In the genomic region with DNA sequence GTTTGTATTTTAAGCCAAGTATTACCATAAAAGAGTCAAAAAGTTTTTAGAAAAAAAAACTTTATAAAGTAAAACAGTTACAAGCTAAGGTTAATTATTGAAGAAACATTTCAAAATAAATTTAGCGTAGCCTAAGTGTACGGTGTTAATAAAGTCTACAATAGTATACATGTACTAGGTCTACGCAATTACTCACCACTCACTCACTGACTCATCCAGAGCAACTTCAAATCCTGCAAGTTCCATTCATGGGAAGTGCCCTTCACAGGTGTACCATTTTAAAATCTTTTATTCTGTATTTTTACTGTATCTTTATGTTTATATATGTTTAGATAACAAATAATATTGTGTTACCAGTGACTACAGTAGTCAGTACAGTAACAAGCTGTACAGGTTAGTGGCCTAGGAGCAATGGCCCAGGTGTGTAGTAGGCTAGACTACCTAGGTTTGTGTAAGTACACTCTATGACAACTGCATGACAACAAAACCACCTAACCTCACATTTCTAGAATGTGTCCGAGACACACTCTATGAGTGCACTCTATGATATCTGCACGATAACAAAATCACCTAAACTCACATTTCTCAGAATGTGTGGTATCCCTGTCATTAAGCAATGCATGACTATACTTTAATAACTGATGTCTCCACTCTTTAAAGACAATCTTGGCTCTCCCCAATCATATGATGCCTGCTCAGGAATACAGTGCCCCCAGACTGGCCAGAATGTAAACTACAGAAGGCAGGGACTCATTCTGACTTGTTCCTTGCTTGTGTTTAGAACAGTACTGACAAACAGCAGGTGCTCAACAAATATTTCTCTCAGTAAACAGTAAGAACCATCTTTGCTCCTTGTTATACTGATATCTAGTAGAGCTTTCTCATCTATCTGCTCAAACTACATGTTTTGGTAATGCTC, we compare ENCODE assay signal across 14 cellular contexts. TPM values are rescaled to one million over a fixed set of nuclear protein-coding genes. Genes with fewer than 3 reads are reported as not detected.
DNase-seq lines count a peak whose midpoint lies in the region; ATAC-seq and TF ChIP-seq lines count a peak whose summit lies in the region.
"Had no signal": no experiment of that assay in that cellular context is flagged by ENCODE, and none has a peak within 500 bp of the region (broad histone marks: within the 10 kb centered on the region; RNA-seq: fewer than 3 reads in every experiment).

No MANE protein-coding gene starts in this region.

- no peaks in the 10 kb centered on the region for H3K9me3 Mint-ChIP-seq in brain
- H3K9me3 Mint-ChIP-seq in HFFc6: no peaks in the 10 kb centered on the region
- H3K9me3 Mint-ChIP-seq: WTC11 had no signal

- no peaks in the 10 kb centered on the region for H3K9me3 ChIP-seq in lower lobe of right lung

- H3K27me3 Mint-ChIP-seq in brain (no peaks in the 10 kb centered on the region), HFFc6 (ENCODE audit: insufficient read depth) (no peaks in the 10 kb centered on the region)

- H3K4me1 Mint-ChIP-seq in brain (peaks cover 62% of the 10 kb centered on the region), HFFc6 (ENCODE audit: low read depth) (peaks cover 17% of the 10 kb centered on the region)

- H3K36me3 ChIP-seq in lower lobe of right lung: peaks cover 3% of the 10 kb centered on the region

- intact Hi-C loops in lower lobe of right lung (cut with DNase I): no loop called here

- H3K27ac Mint-ChIP-seq in brain (peak overlapping the region in 3 of 5 experiments; percentile 28 to 72 (median 58)), HFFc6 (no peak overlapping the region)

- H3K27me3 ChIP-seq in lower lobe of right lung (ENCODE audit: low read depth): no peaks in the 10 kb centered on the region
- H3K27me3 ChIP-seq: dorsolateral prefrontal cortex had no signal

- H3K27ac ChIP-seq in lower lobe of right lung: no peak overlapping the region

- DNase-seq in ACHN: peak; percentile 48
- DNase-seq in HT1080 (ENCODE audit: low read depth): peak; percentile 42
- no peak for DNase-seq in lower lobe of right lung
- DNase-seq in NCI-H1092 treated with DMSO at 0.1 percent for 48 hours (lab: John Stamatoyannopoulos, UW): no peak
- no peak for DNase-seq in GM13977 (ENCODE audit: low spot score)
- DNase-seq in DMS153 (lab: John Stamatoyannopoulos, UW): no peak
- DNase-seq in HFFc6: no peak
- DNase-seq: amygdala; dorsolateral prefrontal cortex; foreskin melanocyte; islet precursor cell; stimulated activated CD4-positive, alpha-beta T cell treated with anti-CD3 and anti-CD28 coated beads, Interleukin-1b, Interleukin-23, amount 100 ng/mL, for 48 hours had no signal

- H3K36me3 Mint-ChIP-seq in brain: peaks cover 40% of the 10 kb centered on the region
- no peaks in the 10 kb centered on the region for H3K36me3 Mint-ChIP-seq in HFFc6 (ENCODE audit: low read depth)

- H3K4me1 ChIP-seq in lower lobe of right lung: peaks cover 34% of the 10 kb centered on the region

- H3K4me3 Mint-ChIP-seq in brain: no peak overlapping the region
- H3K4me3 Mint-ChIP-seq in HFFc6: no peak overlapping the region
- H3K4me3 Mint-ChIP-seq: WTC11 had no signal

- TF ChIP-seq CTCF in brain (conservative IDR thresholded peaks at IDR 0.05) (no peak), lower lobe of right lung (IDR thresholded peaks at IDR 0.05) (no peak), GM13977 (IDR thresholded peaks at IDR 0.05; ENCODE audit: extremely low read depth, insufficient read depth, missing control alignments) (no peak), HFFc6 (IDR thresholded peaks at IDR 0.05) (no peak)

- in situ Hi-C loops in ACHN (cut with HindIII; ENCODE audit: low pct_ligation_motif_present, low pct_unique_long_range_greater_than_20kb, low sequenced_read_pairs) (no loop called here), GM13977 (cut with MboI; ENCODE audit: low pct_unique_long_range_greater_than_20kb, low sequenced_read_pairs, unreplicated experiment) (no loop called here)

- peak; percentile 76 to 85 for ATAC-seq in lower lobe of right lung
- ATAC-seq: WTC11 had no signal

- no peak overlapping the region for H3K4me3 ChIP-seq in lower lobe of right lung
- H3K4me3 ChIP-seq: dorsolateral prefrontal cortex had no signal

RNA-seq across cellular contexts. Expression of a gene that starts 21.2 kb away (rescaled TPM):
- 18.0 and 19.8 TPM in 2 replicates for total RNA-seq in HT1080 (2014; rRNA removed; shearing (Covaris generic))
- polyA plus RNA-seq in HT1080 (2015; cell fraction: cytosol; rRNA removed): 31.2 and 32.6 TPM in 2 replicates
- 34.9 and 38.8 TPM in 2 replicates for polyA plus RNA-seq in HT1080 (2015; cell fraction: nucleus; rRNA removed)
- polyA plus RNA-seq in brain (ENCODE audit: insufficient read depth, low read depth, low replicate concordance): 20.2 TPM
- total RNA-seq in lower lobe of right lung: 48.6 TPM
- 10 to 100 TPM; 20.3 to 23.7 (median 22.4) TPM for total RNA-seq in HFFc6 (2021; fragmentation: NEBNext Ultra II Directional; extraction: Animal tissue kit (Norgen Biotek cat#: 25700))

Comparison
In these comparisons a context has a peak if more than half of its experiments do, and no peak if none do; other contexts are left out.
1. DNase-seq: peak in ACHN (single experiment) and HT1080 (single experiment); none in lower lobe of right lung (single experiment), NCI-H1092 treated with DMSO at 0.1 percent for 48 hours (single experiment), GM13977 (single experiment), DMS153 (single experiment) and HFFc6 (single experiment).